ENCODE assay signal across 22 cellular contexts in genomic region chr1:34019741-34020552, GRCh38.
A peak's percentile ranks its signal among the peaks of the same experiment; 100 is the strongest.
DNase-seq lines count a peak whose midpoint lies in the region; ATAC-seq and TF ChIP-seq lines count a peak whose summit lies in the region.
"Had no signal": no experiment of that assay in that cellular context is flagged by ENCODE, and none has a peak within 500 bp of the region (broad histone marks: within the 10 kb centered on the region; RNA-seq: fewer than 3 reads in every experiment).

No MANE protein-coding gene starts in this region.

- no peaks in the 10 kb centered on the region for H3K27me3 Mint-ChIP-seq in osteocyte (ENCODE audit: unreplicated experiment)

- H3K4me1 Mint-ChIP-seq in osteocyte (ENCODE audit: unreplicated experiment) = no peaks in the 10 kb centered on the region
- H3K4me1 Mint-ChIP-seq: IgD-negative memory B cell had no signal

- no peak overlapping the region for H3K4me3 ChIP-seq in H7 (ENCODE audit: insufficient read depth, low read depth, low read length)
- no peak overlapping the region for H3K4me3 ChIP-seq in NT2/D1 (ENCODE audit: insufficient read length, low read depth)
- H3K4me3 ChIP-seq in adrenal gland = no peak overlapping the region
- H3K4me3 ChIP-seq in upper lobe of right lung = no peak overlapping the region
- H3K4me3 ChIP-seq: A549; BLaER1 treated with 17β-estradiol and CSF1 and Interleukin-3, amounts not matched to agents 10 nM and 100 nM; MG63 had no signal

- H3K36me3 ChIP-seq in H7 (replicated peaks; ENCODE audit: control insufficient read depth, insufficient read depth, low read length) (no peaks in the 10 kb centered on the region), NT2/D1 (ENCODE audit: insufficient read depth, insufficient read length, low read length) (no peaks in the 10 kb centered on the region), adrenal gland (replicated peaks in 1 of 2) (no peaks in the 10 kb centered on the region), upper lobe of right lung (no peaks in the 10 kb centered on the region)
- H3K36me3 ChIP-seq: BLaER1 treated with 17β-estradiol and CSF1 and Interleukin-3, amounts not matched to agents 10 nM and 100 nM; MG63 had no signal

- no peak for ATAC-seq in upper lobe of right lung
- ATAC-seq: A549; CD8-positive, alpha-beta T cell had no signal

- H3K9me3 ChIP-seq in NT2/D1 (ENCODE audit: insufficient read depth, low read length) (no peaks in the 10 kb centered on the region), adrenal gland (replicated peaks in 1 of 3) (no peaks in the 10 kb centered on the region), upper lobe of right lung (no peaks in the 10 kb centered on the region)
- H3K9me3 ChIP-seq: A549; BLaER1 treated with 17β-estradiol and CSF1 and Interleukin-3, amounts not matched to agents 10 nM and 100 nM; MG63 had no signal

- TF ChIP-seq POLR2A in adrenal gland (IDR thresholded peaks at IDR 0.05) = no peak

- TF ChIP-seq CTCF in osteocyte (IDR thresholded peaks at IDR 0.05) (no peak), adrenal gland (IDR thresholded peaks at IDR 0.05) (no peak), upper lobe of right lung (IDR thresholded peaks at IDR 0.05) (no peak)

- no peak overlapping the region for H3K9ac ChIP-seq in NT2/D1 (ENCODE audit: insufficient read length, low read depth)
- H3K9ac ChIP-seq: BLaER1 treated with 17β-estradiol and CSF1 and Interleukin-3, amounts not matched to agents 10 nM and 100 nM had no signal

- no peak overlapping the region for H3K27ac Mint-ChIP-seq in osteocyte (ENCODE audit: unreplicated experiment)
- H3K27ac Mint-ChIP-seq: CD8-positive, alpha-beta T cell; IgD-negative memory B cell had no signal

- H3K27ac ChIP-seq in adrenal gland = no peak overlapping the region
- H3K27ac ChIP-seq in upper lobe of right lung = no peak overlapping the region
- H3K27ac ChIP-seq: A549; BLaER1 treated with 17β-estradiol and CSF1 and Interleukin-3, amounts not matched to agents 10 nM and 100 nM had no signal

- H3K9me3 Mint-ChIP-seq in osteocyte (ENCODE audit: unreplicated experiment) = peaks cover 9% of the 10 kb centered on the region
- H3K9me3 Mint-ChIP-seq: CD8-positive, alpha-beta T cell had no signal

- DNase-seq in H7 = peak; percentile 54
- peak; percentile 66 for DNase-seq in NT2/D1 (ENCODE audit: low read depth, low spot score)
- peak; percentile 31 for DNase-seq in iPS-NIHi7 (ENCODE audit: extremely low spot score)
- peak; percentile 63 for DNase-seq in osteocyte (ENCODE audit: extremely low spot score, unreplicated experiment)
- DNase-seq in putamen (ENCODE audit: low spot score) = no peak
- DNase-seq in adrenal gland = no peak
- no peak for DNase-seq in upper lobe of right lung
- no peak for DNase-seq in GM03348 (ENCODE audit: low spot score)
- DNase-seq: CD8-positive, alpha-beta T cell; DMS79 treated with DMSO at 0.1 percent for 48 hours; Kasumi-1; MG63; NCI-H1048; NCI-H1436; NCI-H1930; NCI-H345; OCI-M1; Right ventricle myocardium superior; SW 1271 had no signal

- H3K27me3 ChIP-seq in H7 (ENCODE audit: control insufficient read depth, insufficient read depth, low read length) (no peaks in the 10 kb centered on the region), NT2/D1 (ENCODE audit: insufficient read depth, insufficient read length) (no peaks in the 10 kb centered on the region), adrenal gland (no peaks in the 10 kb centered on the region), upper lobe of right lung (no peaks in the 10 kb centered on the region)
- H3K27me3 ChIP-seq: BLaER1 treated with 17β-estradiol and CSF1 and Interleukin-3, amounts not matched to agents 10 nM and 100 nM had no signal

- no peak overlapping the region for H3K4me3 Mint-ChIP-seq in osteocyte (ENCODE audit: unreplicated experiment)
- H3K4me3 Mint-ChIP-seq: CD8-positive, alpha-beta T cell; IgD-negative memory B cell had no signal

- H3K4me1 ChIP-seq in NT2/D1 (ENCODE audit: insufficient read depth, insufficient read length) = peaks cover 9% of the 10 kb centered on the region
- H3K4me1 ChIP-seq in adrenal gland (replicated peaks in 1 of 2) = no peaks in the 10 kb centered on the region
- H3K4me1 ChIP-seq in upper lobe of right lung = no peaks in the 10 kb centered on the region
- H3K4me1 ChIP-seq: A549 had no signal

- intact Hi-C loops in adrenal gland (cut with DNase I) (loop anchor here in 1 of 2 donors (10.0 kb wide), 1 partner anchor 285 kb away; no protein-coding TSS in a partner anchor), upper lobe of right lung (cut with DNase I) (no loop called here)

- WGBS in adrenal gland, 4 donors = 80 to 93% (median 86%) methylated on average over 7 of the region's 7 CpGs

- no peaks in the 10 kb centered on the region for H3K36me3 Mint-ChIP-seq in osteocyte (ENCODE audit: unreplicated experiment)
- H3K36me3 Mint-ChIP-seq: CD8-positive, alpha-beta T cell had no signal

Comparison
In these comparisons a context has a peak if more than half of its experiments do, and no peak if none do; other contexts are left out.
1. DNase-seq: peak in H7 (single experiment), NT2/D1 (single experiment), iPS-NIHi7 (single experiment) and osteocyte (single experiment); none in putamen (single experiment), adrenal gland (0 of 7), upper lobe of right lung (single experiment) and GM03348 (single experiment).